Comparison of ENCODE assay signal across 10 cellular contexts in the genomic region with DNA sequence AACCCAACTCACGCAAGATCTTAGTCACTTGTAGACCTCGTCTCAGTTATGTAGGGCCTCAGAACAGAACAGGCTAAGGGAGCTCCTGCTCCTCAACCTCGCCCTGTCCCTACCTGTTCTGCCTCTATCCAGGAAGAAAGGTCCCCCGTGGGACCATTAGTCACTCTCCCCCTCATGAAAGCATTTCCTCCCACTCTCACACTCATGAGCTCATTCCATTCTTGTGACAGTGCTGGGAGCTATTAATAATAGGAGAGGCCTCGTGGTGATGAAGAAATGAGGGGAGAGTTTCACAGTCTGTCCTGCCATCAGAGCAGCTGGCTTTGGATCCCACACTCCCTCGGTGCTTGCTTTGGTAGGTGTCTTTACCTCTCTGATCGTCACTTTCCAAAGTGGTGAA. TPM values are rescaled to one million over a fixed set of nuclear protein-coding genes. Genes with fewer than 3 reads are reported as not detected.
DNase-seq lines count a peak whose midpoint lies in the region; ATAC-seq, FAIRE-seq and TF ChIP-seq lines count a peak whose summit lies in the region.
"Had no signal": no experiment of that assay in that cellular context is flagged by ENCODE, and none has a peak within 500 bp of the region (broad histone marks: within the 10 kb centered on the region; RNA-seq: fewer than 3 reads in every experiment).

No MANE protein-coding gene starts in this region.

- peaks cover 96% of the 10 kb centered on the region for H3K79me2 ChIP-seq in astrocyte (ENCODE audit: insufficient read depth, low read length)

- H3K9me3 Mint-ChIP-seq in astrocyte (ENCODE audit: unreplicated experiment), result no peaks in the 10 kb centered on the region

- H3K4me1 Mint-ChIP-seq in astrocyte (ENCODE audit: low read depth, unreplicated experiment), result peaks cover 16% of the 10 kb centered on the region

- peaks cover 33% of the 10 kb centered on the region for H3K36me3 Mint-ChIP-seq in astrocyte (ENCODE audit: low read depth, unreplicated experiment)

- intact Hi-C loops in heart right ventricle (cut with DNase I), result no loop called here

- 27 to 34% methylated on average over 7 of the region's 7 CpGs for WGBS in heart right ventricle, 2 donors

- H3K27me3 Mint-ChIP-seq in astrocyte (ENCODE audit: low read depth, unreplicated experiment), result no peaks in the 10 kb centered on the region

- peak; percentile 84 to 93 (median 88) for ATAC-seq in heart right ventricle
- no peak for ATAC-seq in GM19397 (IDR thresholded peaks at IDR 0.05; ENCODE audit: unreplicated experiment)

- peaks cover 11% of the 10 kb centered on the region for H3K4me1 ChIP-seq in astrocyte (ENCODE audit: insufficient read depth, low read length)
- H3K4me1 ChIP-seq in heart right ventricle, result peaks cover 13 to 95% (median 67%) of the 10 kb centered on the region in 9 donors
- peaks cover 33 to 64% (median 52%) of the 10 kb centered on the region in 3 donors for H3K4me1 ChIP-seq in skeletal muscle tissue (ENCODE audit: control insufficient read depth in 3 of 3, insufficient read depth in 3 of 3, low read length in 3 of 3)

- H3K27ac Mint-ChIP-seq in astrocyte (ENCODE audit: unreplicated experiment), result peak overlapping the region; percentile 86

- H3K9me3 ChIP-seq in astrocyte (ENCODE audit: insufficient read depth, low read depth, low read length) (no peaks in the 10 kb centered on the region), heart right ventricle (no peaks in the 10 kb centered on the region), skeletal muscle tissue (ENCODE audit: control insufficient read depth in 3 of 3, low read length in 3 of 3) (no peaks in the 10 kb centered on the region)

- peaks cover 44% of the 10 kb centered on the region for H3K36me3 ChIP-seq in astrocyte (ENCODE audit: insufficient read depth, low read length)
- H3K36me3 ChIP-seq in heart right ventricle, result peaks cover 0 to 95% (median 28%) of the 10 kb centered on the region in 9 donors
- H3K36me3 ChIP-seq in skeletal muscle tissue (ENCODE audit: control insufficient read depth in 3 of 3, insufficient read depth in 3 of 3, low read length in 3 of 3), result peaks cover 45 to 58% (median 58%) of the 10 kb centered on the region in 3 donors

- no peak for TF ChIP-seq CTCF in astrocyte (IDR thresholded peaks at IDR 0.05; ENCODE audit: insufficient read depth, low read depth, low read length)
- TF ChIP-seq CTCF in heart right ventricle (IDR thresholded peaks at IDR 0.05), result no peak

- no peak overlapping the region for H2AFZ ChIP-seq in astrocyte (ENCODE audit: low read depth, low read length)

- peak overlapping the region; percentile 58 for H3K4me3 Mint-ChIP-seq in astrocyte (ENCODE audit: unreplicated experiment)

- peak; percentile 86 for DNase-seq in GM03348 (ENCODE audit: low spot score)
- DNase-seq in astrocyte (ENCODE audit: low read depth), result peak; percentile 68
- DNase-seq in heart right ventricle, result peak in 1 of 2 donors; percentile 46
- DNase-seq in stimulated activated CD4-positive, alpha-beta T cell treated with anti-CD3 and anti-CD28 coated beads, Interleukin-12 subunit alpha, Interleukin-12 subunit beta, amount 100 ng/mL, for 4 hours, result no peak
- no peak for DNase-seq in NCI-H187 treated with DMSO at 0.1 percent for 48 hours (lab: John Stamatoyannopoulos, UW)
- no peak for DNase-seq in NCI-H128 (lab: John Stamatoyannopoulos, UW; ENCODE audit: unreplicated experiment)
- DNase-seq: NCI-H1417 had no signal

- H3K4me3 ChIP-seq in astrocyte (ENCODE audit: insufficient read depth, low read depth, low read length) (no peak overlapping the region), heart right ventricle (no peak overlapping the region), skeletal muscle tissue (ENCODE audit: low read length in 3 of 3) (no peak overlapping the region)

- FAIRE-seq in astrocyte (lab: Jason Lieb, UNC), result peak; percentile 54
- FAIRE-seq: RCC 7860 had no signal

- H3K4me2 ChIP-seq in astrocyte (ENCODE audit: low read length), result peak overlapping the region; percentile 19

- H3K9ac ChIP-seq in astrocyte (ENCODE audit: low read length) (peak overlapping the region; percentile 17), skeletal muscle tissue (ENCODE audit: low read depth in 1 of 3, low read length in 3 of 3) (peak overlapping the region in 2 of 3 donors; percentile 25 to 27)

- H3K27me3 ChIP-seq in astrocyte (ENCODE audit: insufficient read depth, low read length), result no peaks in the 10 kb centered on the region
- no peaks in the 10 kb centered on the region for H3K27me3 ChIP-seq in heart right ventricle
- H3K27me3 ChIP-seq in skeletal muscle tissue (ENCODE audit: control insufficient read depth in 3 of 3, insufficient read depth in 3 of 3, low read length in 3 of 3), result no peaks in the 10 kb centered on the region

- H3K27ac ChIP-seq in astrocyte (ENCODE audit: low read depth, low read length) (peak overlapping the region; percentile 69), heart right ventricle (peak overlapping the region; percentile 3 to 98 (median 82)), skeletal muscle tissue (ENCODE audit: low read depth, low read length) (peak overlapping the region; percentile 85)

- H4K20me1 ChIP-seq in astrocyte (ENCODE audit: insufficient read depth, low read length), result peaks cover 96% of the 10 kb centered on the region

RNA-seq across cellular contexts. Expression of a gene that starts 10.2 kb away (rescaled TPM):
- total RNA-seq in astrocyte (316 and 332 TPM in 2 replicates), heart right ventricle (100 to 1,000 TPM; 337 to 469 (median 401) TPM), skeletal muscle tissue (65.8 TPM)
- 100 to 1,000 TPM; 238 to 438 TPM for polyA plus RNA-seq in heart right ventricle

RNA-seq across cellular contexts. Expression of a gene that starts 28.6 kb away (rescaled TPM):
- 6.9 and 7.5 TPM in 2 replicates for total RNA-seq in astrocyte
- total RNA-seq in heart right ventricle, result 10 to 100 TPM in 1 of 10 donors, 1 to 10 TPM in 9; 5.1 to 10.6 (median 7.1) TPM
- 1 to 10 TPM; 2.3 to 6.1 TPM for polyA plus RNA-seq in heart right ventricle
- 5.7 TPM for total RNA-seq in skeletal muscle tissue

Comparison
In these comparisons a context has a peak if more than half of its experiments do, and no peak if none do; other contexts are left out.
1. DNase-seq: peak in GM03348 (single experiment) and astrocyte (single experiment); none in stimulated activated CD4-positive, alpha-beta T cell treated with anti-CD3 and anti-CD28 coated beads, Interleukin-12 subunit alpha, Interleukin-12 subunit beta, amount 100 ng/mL, for 4 hours (single experiment), NCI-H187 treated with DMSO at 0.1 percent for 48 hours (single experiment) and NCI-H128 (single experiment).
2. Peak in every context shown above with its lines, with median percentiles within 50 percentile points of each other: H3K27ac ChIP-seq.